In the genomic region with DNA sequence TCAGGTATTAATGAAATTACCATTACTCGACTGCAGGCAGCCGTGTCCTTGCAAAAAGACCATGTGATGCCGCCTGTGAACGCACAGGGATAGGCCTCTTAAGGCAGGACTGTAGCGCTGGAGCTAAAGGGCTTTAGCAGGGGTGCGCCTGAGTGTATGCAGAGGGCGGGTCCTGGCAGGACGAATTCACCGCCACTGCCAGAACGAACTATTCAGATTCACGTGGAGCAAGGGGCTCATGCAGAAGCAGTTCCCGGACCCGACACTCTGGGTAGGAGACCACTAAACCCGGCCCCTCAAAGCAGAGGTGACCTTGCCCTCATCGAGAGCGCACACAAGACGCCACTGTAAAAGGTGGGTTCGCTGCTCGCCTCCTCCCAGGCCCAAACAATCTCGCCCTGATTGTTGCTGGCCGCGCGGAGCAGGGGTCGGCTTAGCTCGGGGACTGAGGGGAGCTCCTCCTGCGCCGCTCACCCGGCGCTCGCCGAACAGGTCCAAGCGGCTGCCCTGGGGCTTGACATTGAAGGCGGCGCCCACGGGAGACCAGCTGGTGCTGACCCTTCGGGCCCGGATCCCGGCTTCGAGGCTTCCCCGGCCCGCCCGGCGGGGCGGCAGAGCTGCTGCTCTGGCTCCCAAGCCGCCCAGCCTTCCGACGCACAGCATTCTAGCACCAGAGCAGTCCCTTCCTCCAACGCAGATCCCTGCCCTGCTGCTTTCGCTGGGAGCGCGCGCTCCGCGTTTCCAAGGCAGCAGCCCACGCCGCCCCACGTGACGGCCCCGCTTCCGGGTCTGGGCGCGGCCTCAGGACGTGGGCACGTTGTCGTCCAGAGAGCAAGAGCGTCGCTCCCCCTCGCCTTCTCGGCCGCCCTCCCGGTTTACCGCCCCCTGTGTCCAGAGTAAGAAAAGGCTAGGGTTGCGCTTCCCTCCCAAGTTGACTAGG, we compare ENCODE assay signal across 1 cellular context.
TF ChIP-seq lines count a peak whose summit lies in the region.

A gene (minus strand): TSS at position 743 of the 940 bp plus-strand sequence. CDS start 80 bp downstream, at position 663.

TF ChIP-seq in HepG2, 621 proteins besides CTCF, POLR2A, EP300 and RAD21 (continued from another document and continues in another):
- TF ChIP-seq NCOR1 (IDR thresholded peaks at IDR 0.05; ENCODE audit: borderline replicate concordance, low read length) (no peak), DMAP1 (CRISPR knock-in tag; IDR thresholded peaks at IDR 0.05) (peak; percentile 66), FOXC1 (CRISPR knock-in tag; IDR thresholded peaks at IDR 0.05; ENCODE audit: borderline replicate concordance) (no peak), ZNF556 (CRISPR knock-in tag; IDR thresholded peaks at IDR 0.05; ENCODE audit: borderline replicate concordance) (peak; percentile 81), ZNF720 (CRISPR knock-in tag; IDR thresholded peaks at IDR 0.05) (no peak), ZNF382 (CRISPR knock-in tag; IDR thresholded peaks at IDR 0.05; ENCODE audit: borderline replicate concordance) (no peak), NONO (IDR thresholded peaks at IDR 0.05) (no peak), NONO (CRISPR knock-in tag; conservative IDR thresholded peaks at IDR 0.05) (peak; percentile 90), ZNF616 (CRISPR knock-in tag; IDR thresholded peaks at IDR 0.05; ENCODE audit: low read depth) (no peak), MBD4 (IDR thresholded peaks at IDR 0.05; ENCODE audit: borderline replicate concordance, low read length) (no peak), HMGA1 (CRISPR knock-in tag; conservative IDR thresholded peaks at IDR 0.05) (no peak), DR1 (CRISPR knock-in tag; IDR thresholded peaks at IDR 0.05) (no peak), ATAD3A (CRISPR knock-in tag; IDR thresholded peaks at IDR 0.05) (no peak), ETV5 (CRISPR knock-in tag; IDR thresholded peaks at IDR 0.05; ENCODE audit: borderline replicate concordance) (peak; percentile 77), ZNF549 (CRISPR knock-in tag; IDR thresholded peaks at IDR 0.05) (no peak), ZNF781 (CRISPR knock-in tag; IDR thresholded peaks at IDR 0.05; ENCODE audit: borderline replicate concordance, not compliant biosample characterization) (no peak), ZNF615 (CRISPR knock-in tag; IDR thresholded peaks at IDR 0.05; ENCODE audit: borderline replicate concordance) (no peak), ZNF17 (CRISPR knock-in tag; IDR thresholded peaks at IDR 0.05) (no peak), SP4 (CRISPR knock-in tag; IDR thresholded peaks at IDR 0.05) (peak; percentile 88), ZNF546 (CRISPR knock-in tag; conservative IDR thresholded peaks at IDR 0.05) (0 out of 2 replicates have a peak, but pooled peaks have one; percentile 41), KAT7 (CRISPR knock-in tag; IDR thresholded peaks at IDR 0.05; ENCODE audit: borderline replicate concordance) (peak; percentile 75; the same call in 1 of the 2 replicates), PHF20 (CRISPR knock-in tag; IDR thresholded peaks at IDR 0.05) (peak; percentile 96), ZNF468 (CRISPR knock-in tag; IDR thresholded peaks at IDR 0.05) (no peak), PRMT3 (CRISPR knock-in tag; IDR thresholded peaks at IDR 0.05; ENCODE audit: borderline replicate concordance, low read depth) (no peak), NRL (CRISPR knock-in tag; IDR thresholded peaks at IDR 0.05; ENCODE audit: borderline replicate concordance) (no peak; the same call in 1 of the 2 replicates), ZNF570 (CRISPR knock-in tag; IDR thresholded peaks at IDR 0.05; ENCODE audit: borderline replicate concordance) (no peak), SMAD3 (CRISPR knock-in tag; IDR thresholded peaks at IDR 0.05) (0 out of 2 replicates have a peak, but pooled peaks have one; percentile 67)
- TF ChIP-seq, protein P1, sequence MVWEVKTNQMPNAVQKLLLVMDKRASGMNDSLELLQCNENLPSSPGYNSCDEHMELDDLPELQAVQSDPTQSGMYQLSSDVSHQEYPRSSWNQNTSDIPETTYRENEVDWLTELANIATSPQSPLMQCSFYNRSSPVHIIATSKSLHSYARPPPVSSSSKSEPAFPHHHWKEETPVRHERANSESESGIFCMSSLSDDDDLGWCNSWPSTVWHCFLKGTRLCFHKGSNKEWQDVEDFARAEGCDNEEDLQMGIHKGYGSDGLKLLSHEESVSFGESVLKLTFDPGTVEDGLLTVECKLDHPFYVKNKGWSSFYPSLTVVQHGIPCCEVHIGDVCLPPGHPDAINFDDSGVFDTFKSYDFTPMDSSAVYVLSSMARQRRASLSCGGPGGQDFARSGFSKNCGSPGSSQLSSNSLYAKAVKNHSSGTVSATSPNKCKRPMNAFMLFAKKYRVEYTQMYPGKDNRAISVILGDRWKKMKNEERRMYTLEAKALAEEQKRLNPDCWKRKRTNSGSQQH (CRISPR knock-in tag; IDR thresholded peaks at IDR 0.05; ENCODE audit: low read depth): 0 out of 2 replicates have a peak, but pooled peaks have one; percentile 57
- TF ChIP-seq, protein P2, sequence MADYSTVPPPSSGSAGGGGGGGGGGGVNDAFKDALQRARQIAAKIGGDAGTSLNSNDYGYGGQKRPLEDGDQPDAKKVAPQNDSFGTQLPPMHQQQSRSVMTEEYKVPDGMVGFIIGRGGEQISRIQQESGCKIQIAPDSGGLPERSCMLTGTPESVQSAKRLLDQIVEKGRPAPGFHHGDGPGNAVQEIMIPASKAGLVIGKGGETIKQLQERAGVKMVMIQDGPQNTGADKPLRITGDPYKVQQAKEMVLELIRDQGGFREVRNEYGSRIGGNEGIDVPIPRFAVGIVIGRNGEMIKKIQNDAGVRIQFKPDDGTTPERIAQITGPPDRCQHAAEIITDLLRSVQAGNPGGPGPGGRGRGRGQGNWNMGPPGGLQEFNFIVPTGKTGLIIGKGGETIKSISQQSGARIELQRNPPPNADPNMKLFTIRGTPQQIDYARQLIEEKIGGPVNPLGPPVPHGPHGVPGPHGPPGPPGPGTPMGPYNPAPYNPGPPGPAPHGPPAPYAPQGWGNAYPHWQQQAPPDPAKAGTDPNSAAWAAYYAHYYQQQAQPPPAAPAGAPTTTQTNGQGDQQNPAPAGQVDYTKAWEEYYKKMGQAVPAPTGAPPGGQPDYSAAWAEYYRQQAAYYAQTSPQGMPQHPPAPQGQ (CRISPR knock-in tag; IDR thresholded peaks at IDR 0.05; ENCODE audit: borderline replicate concordance): no peak
- TF ChIP-seq, protein P3, sequence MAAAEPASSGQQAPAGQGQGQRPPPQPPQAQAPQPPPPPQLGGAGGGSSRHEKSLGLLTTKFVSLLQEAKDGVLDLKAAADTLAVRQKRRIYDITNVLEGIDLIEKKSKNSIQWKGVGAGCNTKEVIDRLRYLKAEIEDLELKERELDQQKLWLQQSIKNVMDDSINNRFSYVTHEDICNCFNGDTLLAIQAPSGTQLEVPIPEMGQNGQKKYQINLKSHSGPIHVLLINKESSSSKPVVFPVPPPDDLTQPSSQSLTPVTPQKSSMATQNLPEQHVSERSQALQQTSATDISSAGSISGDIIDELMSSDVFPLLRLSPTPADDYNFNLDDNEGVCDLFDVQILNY (CRISPR knock-in tag; conservative IDR thresholded peaks at IDR 0.05): peak; percentile 75
- TF ChIP-seq, protein P4, sequence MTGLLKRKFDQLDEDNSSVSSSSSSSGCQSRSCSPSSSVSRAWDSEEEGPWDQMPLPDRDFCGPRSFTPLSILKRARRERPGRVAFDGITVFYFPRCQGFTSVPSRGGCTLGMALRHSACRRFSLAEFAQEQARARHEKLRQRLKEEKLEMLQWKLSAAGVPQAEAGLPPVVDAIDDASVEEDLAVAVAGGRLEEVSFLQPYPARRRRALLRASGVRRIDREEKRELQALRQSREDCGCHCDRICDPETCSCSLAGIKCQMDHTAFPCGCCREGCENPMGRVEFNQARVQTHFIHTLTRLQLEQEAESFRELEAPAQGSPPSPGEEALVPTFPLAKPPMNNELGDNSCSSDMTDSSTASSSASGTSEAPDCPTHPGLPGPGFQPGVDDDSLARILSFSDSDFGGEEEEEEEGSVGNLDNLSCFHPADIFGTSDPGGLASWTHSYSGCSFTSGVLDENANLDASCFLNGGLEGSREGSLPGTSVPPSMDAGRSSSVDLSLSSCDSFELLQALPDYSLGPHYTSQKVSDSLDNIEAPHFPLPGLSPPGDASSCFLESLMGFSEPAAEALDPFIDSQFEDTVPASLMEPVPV (CRISPR knock-in tag; IDR thresholded peaks at IDR 0.05): no peak
- TF ChIP-seq, protein P5, sequence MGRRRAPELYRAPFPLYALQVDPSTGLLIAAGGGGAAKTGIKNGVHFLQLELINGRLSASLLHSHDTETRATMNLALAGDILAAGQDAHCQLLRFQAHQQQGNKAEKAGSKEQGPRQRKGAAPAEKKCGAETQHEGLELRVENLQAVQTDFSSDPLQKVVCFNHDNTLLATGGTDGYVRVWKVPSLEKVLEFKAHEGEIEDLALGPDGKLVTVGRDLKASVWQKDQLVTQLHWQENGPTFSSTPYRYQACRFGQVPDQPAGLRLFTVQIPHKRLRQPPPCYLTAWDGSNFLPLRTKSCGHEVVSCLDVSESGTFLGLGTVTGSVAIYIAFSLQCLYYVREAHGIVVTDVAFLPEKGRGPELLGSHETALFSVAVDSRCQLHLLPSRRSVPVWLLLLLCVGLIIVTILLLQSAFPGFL (CRISPR knock-in tag; IDR thresholded peaks at IDR 0.05): no peak
- TF ChIP-seq, protein P6, sequence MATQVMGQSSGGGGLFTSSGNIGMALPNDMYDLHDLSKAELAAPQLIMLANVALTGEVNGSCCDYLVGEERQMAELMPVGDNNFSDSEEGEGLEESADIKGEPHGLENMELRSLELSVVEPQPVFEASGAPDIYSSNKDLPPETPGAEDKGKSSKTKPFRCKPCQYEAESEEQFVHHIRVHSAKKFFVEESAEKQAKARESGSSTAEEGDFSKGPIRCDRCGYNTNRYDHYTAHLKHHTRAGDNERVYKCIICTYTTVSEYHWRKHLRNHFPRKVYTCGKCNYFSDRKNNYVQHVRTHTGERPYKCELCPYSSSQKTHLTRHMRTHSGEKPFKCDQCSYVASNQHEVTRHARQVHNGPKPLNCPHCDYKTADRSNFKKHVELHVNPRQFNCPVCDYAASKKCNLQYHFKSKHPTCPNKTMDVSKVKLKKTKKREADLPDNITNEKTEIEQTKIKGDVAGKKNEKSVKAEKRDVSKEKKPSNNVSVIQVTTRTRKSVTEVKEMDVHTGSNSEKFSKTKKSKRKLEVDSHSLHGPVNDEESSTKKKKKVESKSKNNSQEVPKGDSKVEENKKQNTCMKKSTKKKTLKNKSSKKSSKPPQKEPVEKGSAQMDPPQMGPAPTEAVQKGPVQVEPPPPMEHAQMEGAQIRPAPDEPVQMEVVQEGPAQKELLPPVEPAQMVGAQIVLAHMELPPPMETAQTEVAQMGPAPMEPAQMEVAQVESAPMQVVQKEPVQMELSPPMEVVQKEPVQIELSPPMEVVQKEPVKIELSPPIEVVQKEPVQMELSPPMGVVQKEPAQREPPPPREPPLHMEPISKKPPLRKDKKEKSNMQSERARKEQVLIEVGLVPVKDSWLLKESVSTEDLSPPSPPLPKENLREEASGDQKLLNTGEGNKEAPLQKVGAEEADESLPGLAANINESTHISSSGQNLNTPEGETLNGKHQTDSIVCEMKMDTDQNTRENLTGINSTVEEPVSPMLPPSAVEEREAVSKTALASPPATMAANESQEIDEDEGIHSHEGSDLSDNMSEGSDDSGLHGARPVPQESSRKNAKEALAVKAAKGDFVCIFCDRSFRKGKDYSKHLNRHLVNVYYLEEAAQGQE (IDR thresholded peaks at IDR 0.05; ENCODE audit: borderline replicate concordance in 1 of 2, low read depth in 1 of 2, low read length in 2 of 2): no peak
- TF ChIP-seq, protein P7, sequence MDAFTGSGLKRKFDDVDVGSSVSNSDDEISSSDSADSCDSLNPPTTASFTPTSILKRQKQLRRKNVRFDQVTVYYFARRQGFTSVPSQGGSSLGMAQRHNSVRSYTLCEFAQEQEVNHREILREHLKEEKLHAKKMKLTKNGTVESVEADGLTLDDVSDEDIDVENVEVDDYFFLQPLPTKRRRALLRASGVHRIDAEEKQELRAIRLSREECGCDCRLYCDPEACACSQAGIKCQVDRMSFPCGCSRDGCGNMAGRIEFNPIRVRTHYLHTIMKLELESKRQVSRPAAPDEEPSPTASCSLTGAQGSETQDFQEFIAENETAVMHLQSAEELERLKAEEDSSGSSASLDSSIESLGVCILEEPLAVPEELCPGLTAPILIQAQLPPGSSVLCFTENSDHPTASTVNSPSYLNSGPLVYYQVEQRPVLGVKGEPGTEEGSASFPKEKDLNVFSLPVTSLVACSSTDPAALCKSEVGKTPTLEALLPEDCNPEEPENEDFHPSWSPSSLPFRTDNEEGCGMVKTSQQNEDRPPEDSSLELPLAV (CRISPR knock-in tag; conservative IDR thresholded peaks at IDR 0.05; ENCODE audit: low read depth): no peak
- TF ChIP-seq, protein P8, sequence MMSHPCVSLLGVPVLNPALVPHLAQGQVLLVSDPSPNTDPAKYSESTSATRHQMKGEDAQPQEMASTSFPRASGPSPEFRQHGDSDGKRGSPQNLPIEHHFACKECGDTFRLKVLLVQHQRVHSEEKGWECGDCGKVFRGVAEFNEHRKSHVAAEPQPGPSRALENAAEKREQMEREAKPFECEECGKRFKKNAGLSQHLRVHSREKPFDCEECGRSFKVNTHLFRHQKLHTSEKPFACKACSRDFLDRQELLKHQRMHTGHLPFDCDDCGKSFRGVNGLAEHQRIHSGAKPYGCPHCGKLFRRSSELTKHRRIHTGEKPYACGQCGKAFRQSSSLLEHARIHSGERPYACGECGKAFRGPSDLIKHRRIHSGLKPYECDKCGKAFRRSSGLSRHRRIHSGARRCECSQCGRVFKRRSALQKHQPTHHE (CRISPR knock-in tag; IDR thresholded peaks at IDR 0.05; ENCODE audit: borderline replicate concordance): no peak
- TF ChIP-seq, protein P9, sequence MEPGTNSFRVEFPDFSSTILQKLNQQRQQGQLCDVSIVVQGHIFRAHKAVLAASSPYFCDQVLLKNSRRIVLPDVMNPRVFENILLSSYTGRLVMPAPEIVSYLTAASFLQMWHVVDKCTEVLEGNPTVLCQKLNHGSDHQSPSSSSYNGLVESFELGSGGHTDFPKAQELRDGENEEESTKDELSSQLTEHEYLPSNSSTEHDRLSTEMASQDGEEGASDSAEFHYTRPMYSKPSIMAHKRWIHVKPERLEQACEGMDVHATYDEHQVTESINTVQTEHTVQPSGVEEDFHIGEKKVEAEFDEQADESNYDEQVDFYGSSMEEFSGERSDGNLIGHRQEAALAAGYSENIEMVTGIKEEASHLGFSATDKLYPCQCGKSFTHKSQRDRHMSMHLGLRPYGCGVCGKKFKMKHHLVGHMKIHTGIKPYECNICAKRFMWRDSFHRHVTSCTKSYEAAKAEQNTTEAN (CRISPR knock-in tag; conservative IDR thresholded peaks at IDR 0.05): peak; percentile 42; the same call in 1 of the 2 replicates
- TF ChIP-seq, protein P10, sequence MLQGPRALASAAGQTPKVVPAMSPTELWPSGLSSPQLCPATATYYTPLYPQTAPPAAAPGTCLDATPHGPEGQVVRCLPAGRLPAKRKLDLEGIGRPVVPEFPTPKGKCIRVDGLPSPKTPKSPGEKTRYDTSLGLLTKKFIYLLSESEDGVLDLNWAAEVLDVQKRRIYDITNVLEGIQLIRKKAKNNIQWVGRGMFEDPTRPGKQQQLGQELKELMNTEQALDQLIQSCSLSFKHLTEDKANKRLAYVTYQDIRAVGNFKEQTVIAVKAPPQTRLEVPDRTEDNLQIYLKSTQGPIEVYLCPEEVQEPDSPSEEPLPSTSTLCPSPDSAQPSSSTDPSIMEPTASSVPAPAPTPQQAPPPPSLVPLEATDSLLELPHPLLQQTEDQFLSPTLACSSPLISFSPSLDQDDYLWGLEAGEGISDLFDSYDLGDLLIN (CRISPR knock-in tag; IDR thresholded peaks at IDR 0.05; ENCODE audit: borderline replicate concordance): peak; percentile 35; the same call in 1 of the 2 replicates
